8 cellular contexts compared by ENCODE assay signal in the genomic region with DNA sequence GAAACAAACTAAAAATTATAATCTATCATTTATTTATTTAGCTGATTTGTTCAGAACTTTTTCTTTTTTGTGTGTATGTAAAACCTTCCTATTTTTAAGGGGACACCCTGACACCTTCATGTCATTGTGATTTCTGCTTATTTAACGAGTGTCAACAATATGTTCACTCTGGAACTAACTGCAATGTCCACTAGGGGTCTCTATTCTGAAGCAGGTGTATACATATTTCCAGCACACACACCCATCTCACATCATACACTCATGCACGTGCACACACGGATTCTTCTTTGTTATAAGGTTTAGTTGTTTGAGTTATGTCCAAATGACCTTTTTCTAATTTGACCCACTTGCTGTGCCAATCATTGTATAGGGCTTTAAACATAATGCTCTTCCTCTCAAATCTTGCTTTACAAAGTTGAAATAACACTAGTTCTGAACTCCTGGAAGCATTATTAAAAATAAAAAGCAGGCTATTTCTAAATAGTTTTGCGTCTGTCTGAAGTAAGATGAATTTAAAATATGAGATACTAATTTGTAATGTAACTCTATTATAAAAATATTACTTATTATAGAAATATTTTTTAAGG. TPM values are rescaled to one million over a fixed set of nuclear protein-coding genes. Genes with fewer than 3 reads are reported as not detected.
DNase-seq lines count a peak whose midpoint lies in the region; ATAC-seq and TF ChIP-seq lines count a peak whose summit lies in the region.

No MANE protein-coding gene starts in this region.

- H3K9me3 Mint-ChIP-seq in HFFc6 = no peaks in the 10 kb centered on the region
- H3K9me3 Mint-ChIP-seq in naive thymus-derived CD4-positive, alpha-beta T cell = no peaks in the 10 kb centered on the region

- peaks cover 44% of the 10 kb centered on the region for H3K36me3 Mint-ChIP-seq in HFFc6 (ENCODE audit: low read depth)
- peaks cover 0 to 23% (median 0%) of the 10 kb centered on the region in 5 donors for H3K36me3 Mint-ChIP-seq in naive thymus-derived CD4-positive, alpha-beta T cell

- CTCF ChIA-PET in AG04449 (lab: Yijun Ruan, JAX) (interaction anchor here (0.7 to 5.9 kb wide), 28 partner anchors 7 to 886 kb away, joined by 3 to 81 read pairs (median 4); a partner anchor contains a TSS), Panc1 (lab: Charles Lee) (interaction anchor here (0.6 kb wide), 1 partner anchor 12 kb away, joined by 4 read pairs; no protein-coding TSS in a partner anchor)
- CTCF ChIA-PET in naive thymus-derived CD4-positive, alpha-beta T cell (lab: Charles Lee) = interaction anchor here (0.7 to 1.1 kb wide), 4 partner anchors 9 to 39 kb away, joined by 3 to 4 read pairs (median 3); no protein-coding TSS in a partner anchor

- no peaks in the 10 kb centered on the region; the same call in 1 of the 2 replicates for H3K27me3 Mint-ChIP-seq in HFFc6 (ENCODE audit: insufficient read depth)
- no peaks in the 10 kb centered on the region for H3K27me3 Mint-ChIP-seq in naive thymus-derived CD4-positive, alpha-beta T cell

- ATAC-seq in Panc1 = peak; percentile 92
- ATAC-seq in naive thymus-derived CD4-positive, alpha-beta T cell = peak; percentile 87

- intact Hi-C loops in Panc1 (cut with micrococcal nuclease; ENCODE audit: unreplicated experiment) = loop anchor here (5.0 kb wide), 1 partner anchor 632 kb away; no protein-coding TSS in a partner anchor
- intact Hi-C loops in dorsolateral prefrontal cortex (cut with DNase I) = no loop called here
- intact Hi-C loops in naive thymus-derived CD4-positive, alpha-beta T cell (cut with micrococcal nuclease) = loop anchor here in 1 of 2 donors (1.0 to 5.0 kb wide), 2 partner anchors 15 to 637 kb away; a partner anchor contains a TSS

- POLR2A ChIA-PET in AG04449 (lab: Yijun Ruan, JAX) = no interaction called here
- POLR2A ChIA-PET in Panc1 (lab: Charles Lee) = no interaction called here
- POLR2A ChIA-PET in naive thymus-derived CD4-positive, alpha-beta T cell (lab: Charles Lee) = interaction anchor here (0.6 kb wide), 1 partner anchor 1110 kb away, joined by 3 read pairs; no protein-coding TSS in a partner anchor

- no peak overlapping the region for H3K27ac Mint-ChIP-seq in HFFc6
- no peak overlapping the region for H3K27ac Mint-ChIP-seq in naive thymus-derived CD4-positive, alpha-beta T cell

- peaks cover 4% of the 10 kb centered on the region; the same call in 1 of the 2 replicates for H3K36me3 ChIP-seq in Panc1 (ENCODE audit: control insufficient read depth, insufficient read depth, low read length)
- H3K36me3 ChIP-seq in naive thymus-derived CD4-positive, alpha-beta T cell (ENCODE audit: control insufficient read depth in 2 of 3, insufficient read depth in 3 of 3, low read length in 3 of 3) = no peaks in the 10 kb centered on the region

- no peaks in the 10 kb centered on the region for H3K4me1 ChIP-seq in Panc1 (ENCODE audit: control insufficient read depth, insufficient read depth, low read length)
- H3K4me1 ChIP-seq in naive thymus-derived CD4-positive, alpha-beta T cell (ENCODE audit: control insufficient read depth in 2 of 2, insufficient read depth in 2 of 2, low read length in 2 of 2) = no peaks in the 10 kb centered on the region

- H3K9me3 ChIP-seq in Panc1 (ENCODE audit: control insufficient read depth, insufficient read depth, low read depth, low read length) = no peaks in the 10 kb centered on the region
- no peaks in the 10 kb centered on the region for H3K9me3 ChIP-seq in naive thymus-derived CD4-positive, alpha-beta T cell (ENCODE audit: control insufficient read depth in 2 of 3, low read length in 3 of 3)

- BruUV-seq in Panc1 (replicated peaks; lab: Mats Ljungman, UMichigan) = no TSS peak

- no peak overlapping the region for H3K27ac ChIP-seq in Panc1 (ENCODE audit: low read length)
- no peak overlapping the region for H3K27ac ChIP-seq in dorsolateral prefrontal cortex
- no peak overlapping the region for H3K27ac ChIP-seq in naive thymus-derived CD4-positive, alpha-beta T cell (ENCODE audit: low read depth, low read length)

- H3K27me3 ChIP-seq in Panc1 (ENCODE audit: control insufficient read depth, insufficient read depth, low read length) (no peaks in the 10 kb centered on the region), dorsolateral prefrontal cortex (no peaks in the 10 kb centered on the region)
- H3K27me3 ChIP-seq in naive thymus-derived CD4-positive, alpha-beta T cell (ENCODE audit: control insufficient read depth in 2 of 2, insufficient read depth in 2 of 2, low read length in 2 of 2) = no peaks in the 10 kb centered on the region

- in situ Hi-C loops in Panc1 (cut with HindIII; ENCODE audit: low pct_unique_long_range_greater_than_20kb, low sequenced_read_pairs) = no loop called here

- TF ChIP-seq CTCF in AG04449 (IDR thresholded peaks at IDR 0.05; ENCODE audit: insufficient read depth, low read length, missing control alignments) (peak; percentile 66), GM12874 (IDR thresholded peaks at IDR 0.05; ENCODE audit: insufficient read depth, low read depth, low read length) (peak; percentile 62), HFFc6 (IDR thresholded peaks at IDR 0.05) (peak; percentile 93), Panc1 (IDR thresholded peaks at IDR 0.05) (peak; percentile 78; the same call in 1 of the 2 replicates), dorsolateral prefrontal cortex (IDR thresholded peaks at IDR 0.05 in 54 of 56, conservative IDR thresholded peaks at IDR 0.05 in 2 of 56; ENCODE audit: low read depth in 1 of 56, partially characterized antibody in 56 of 56) (peak; percentile 45 to 81 (median 66))

- DNase-seq in AG04449 (ENCODE audit: low read depth, low spot score) = no peak
- peak; percentile 58 for DNase-seq in HFFc6
- DNase-seq in M059J (ENCODE audit: low read depth) = peak; percentile 66
- DNase-seq in Panc1 (ENCODE audit: low read depth, low spot score) = no peak
- no peak for DNase-seq in dorsolateral prefrontal cortex
- peak in 7 of 9 donors; percentile 4 to 54 (median 33) for DNase-seq in naive thymus-derived CD4-positive, alpha-beta T cell
- no peak for DNase-seq in T1000 (lab: John Stamatoyannopoulos, UW)

- H3K4me1 Mint-ChIP-seq in HFFc6 (ENCODE audit: low read depth) = peaks cover 58% of the 10 kb centered on the region
- peaks cover 0 to 7% (median 0%) of the 10 kb centered on the region in 7 donors for H3K4me1 Mint-ChIP-seq in naive thymus-derived CD4-positive, alpha-beta T cell

- H3K4me3 ChIP-seq in AG04449 (ENCODE audit: low read depth, low read length) = no peak overlapping the region
- H3K4me3 ChIP-seq in Panc1 (ENCODE audit: low read depth in 2 of 2, low read length in 2 of 2) = no peak overlapping the region
- H3K4me3 ChIP-seq in dorsolateral prefrontal cortex = no peak overlapping the region
- no peak overlapping the region for H3K4me3 ChIP-seq in naive thymus-derived CD4-positive, alpha-beta T cell (ENCODE audit: low read length)

- no peak overlapping the region for H3K4me3 Mint-ChIP-seq in HFFc6
- H3K4me3 Mint-ChIP-seq in naive thymus-derived CD4-positive, alpha-beta T cell = no peak overlapping the region

RNA-seq across cellular contexts. Expression of a gene that starts 15.5 kb away (rescaled TPM):
- 10 to 100 TPM in 5 of 6 experiments, 1 to 10 TPM in 1; 6.3 to 24.4 (median 18.0) TPM for total RNA-seq in HFFc6 (2021; fragmentation: NEBNext Ultra II Directional; extraction: Animal tissue kit (Norgen Biotek cat#: 25700))
- 27.4 and 36.7 TPM in 2 replicates for total RNA-seq in M059J (2014; rRNA removed; shearing (Covaris generic))
- total RNA-seq in Panc1 (2021; ENCODE audit: unreplicated experiment) (13.1 TPM), dorsolateral prefrontal cortex (1 to 10 TPM in 7 of 120 experiments, under 1 TPM in 89, not detected in 24; 0.08 to 2.3 (median 0.33) TPM)
- 1.8 TPM for polyA plus RNA-seq in Panc1 (2012; ENCODE audit: insufficient read length)
- total RNA-seq in naive thymus-derived CD4-positive, alpha-beta T cell = 10 to 100 TPM in 1 of 5 experiments, under 1 TPM in 1, not detected in 3; 0.22 to 17.6 TPM
- polyA plus RNA-seq in naive thymus-derived CD4-positive, alpha-beta T cell = not detected

Comparison
In these comparisons a context has a peak if more than half of its experiments do, and no peak if none do; other contexts are left out.
1. DNase-seq: peak in HFFc6 (single experiment), M059J (single experiment) and naive thymus-derived CD4-positive, alpha-beta T cell (7 of 9); none in AG04449 (single experiment), Panc1 (single experiment), dorsolateral prefrontal cortex (0 of 10) and T1000 (single experiment).
2. Peak in every context shown above with its lines, with median percentiles within 50 percentile points of each other: CTCF ChIP-seq.